ENCODE assay signal across 15 cellular contexts in genomic region chr5:64831996-64832395, GRCh38.
A peak's percentile ranks its signal among the peaks of the same experiment; 100 is the strongest.
DNase-seq lines count a peak whose midpoint lies in the region; ATAC-seq, FAIRE-seq and TF ChIP-seq lines count a peak whose summit lies in the region.
"Had no signal": no experiment of that assay in that cellular context is flagged by ENCODE, and none has a peak within 500 bp of the region (broad histone marks: within the 10 kb centered on the region; RNA-seq: fewer than 3 reads in every experiment).

No MANE protein-coding gene starts in this region.

- H3K9me2 ChIP-seq in GM23248 (ENCODE audit: insufficient read depth): no peaks in the 10 kb centered on the region

- SMC1A ChIA-PET in GM12878 (lab: Charles Lee; ENCODE audit: uncharacterized antibody, unreplicated experiment): interaction anchor here (0.7 to 1.3 kb wide), 3 partner anchors 16 to 651 kb away, joined by 3 to 4 read pairs (median 3); no protein-coding TSS in a partner anchor

- H3F3A ChIP-seq in GM23248 (ENCODE audit: insufficient read depth): no peaks in the 10 kb centered on the region

- no peak for TF ChIP-seq POLR2A in GM12878 (IDR thresholded peaks at IDR 0.05; ENCODE audit: low read depth, low read length)

- no TSS peak for BruUV-seq in GM12878 (replicated peaks; lab: Mats Ljungman, UMichigan)

- H3K9me3 ChIP-seq in GM23248 (ENCODE audit: low read depth) (no peaks in the 10 kb centered on the region), GM12878 (replicated peaks; ENCODE audit: control insufficient read depth, insufficient read depth, low read length) (no peaks in the 10 kb centered on the region; the same call in 2 of the 3 replicates), kidney (ENCODE audit: control insufficient read depth in 1 of 2, low read length in 2 of 2) (no peaks in the 10 kb centered on the region)
- H3K9me3 ChIP-seq: BLaER1 treated with 17β-estradiol and CSF1 and Interleukin-3, amounts not matched to agents 10 nM and 100 nM had no signal

- H4K20me1 ChIP-seq in GM23248 (ENCODE audit: insufficient read depth) (no peaks in the 10 kb centered on the region), GM12878 (ENCODE audit: control insufficient read depth, insufficient read depth) (no peaks in the 10 kb centered on the region)
- H4K20me1 ChIP-seq: BLaER1 treated with 17β-estradiol and CSF1 and Interleukin-3, amounts not matched to agents 10 nM and 100 nM had no signal

- H3K4me1 ChIP-seq in GM23248 (ENCODE audit: insufficient read depth): no peaks in the 10 kb centered on the region; the same call in 1 of the 2 replicates
- H3K4me1 ChIP-seq in GM12878 (ENCODE audit: control insufficient read depth, insufficient read depth, low read length): no peaks in the 10 kb centered on the region
- no peaks in the 10 kb centered on the region for H3K4me1 ChIP-seq in kidney (ENCODE audit: control insufficient read depth in 1 of 2, insufficient read depth in 1 of 2, low read depth in 1 of 2, low read length in 2 of 2)

- WGBS in GM23248 (ENCODE audit: low coverage in 1 of 2, low lambda C conversion rate in 2 of 2, missing lambda C conversion rate in 2 of 2), 2 experiments: 93 to 98% methylated on average over 1 of the region's 1 CpG
- WGBS in GM12878 (ENCODE audit: insufficient coverage, insufficient replicate concordance, low lambda C conversion rate, missing lambda C conversion rate): 100% methylated on average over 1 of the region's 1 CpG

- no peak for TF ChIP-seq CTCF in GM12878 (IDR thresholded peaks at IDR 0.05 in 2 of 3, conservative IDR thresholded peaks at IDR 0.05 in 1 of 3; ENCODE audit: control insufficient read depth in 2 of 3, extremely low read depth in 1 of 3, insufficient read depth in 1 of 3, low read depth in 3 of 3, low read length in 3 of 3)
- TF ChIP-seq CTCF in kidney (IDR thresholded peaks at IDR 0.05; ENCODE audit: borderline replicate concordance, extremely low read depth, insufficient read depth): no peak

- POLR2A ChIA-PET in GM12878 (lab: Charles Lee): no interaction called here

- no peak overlapping the region for H3K4me2 ChIP-seq in GM23248 (ENCODE audit: unreplicated experiment)
- H3K4me2 ChIP-seq in GM12878 (ENCODE audit: control insufficient read depth, insufficient read depth): no peak overlapping the region
- H3K4me2 ChIP-seq: BLaER1 treated with 17β-estradiol and CSF1 and Interleukin-3, amounts not matched to agents 10 nM and 100 nM had no signal

- peak; percentile 14 for DNase-seq in GM23248
- DNase-seq in GM12878 (ENCODE audit: low read depth, low spot score): no peak
- peak; percentile 49 for DNase-seq in fibroblast of peridontal ligament (ENCODE audit: extremely low read depth)
- no peak for DNase-seq in kidney
- DNase-seq in G401 (ENCODE audit: low spot score): no peak
- DNase-seq in SHP77 treated with DMSO at 0.1 percent for 48 hours (lab: John Stamatoyannopoulos, UW): no peak
- DNase-seq in COLO668 (lab: John Stamatoyannopoulos, UW; ENCODE audit: unreplicated experiment): no peak
- DNase-seq: Calu3; CD4-positive, CD25-positive, alpha-beta regulatory T cell; DMS79; GDM1; KG1 had no signal

- in situ Hi-C loops in GM23248 (cut with MboI) (no loop called here), GM12878 (cut with MboI) (no loop called here), G401 (cut with HindIII; ENCODE audit: low sequenced_read_pairs) (no loop called here)

- H3K36me3 ChIP-seq in GM23248 (ENCODE audit: low read depth) (no peaks in the 10 kb centered on the region), GM12878 (ENCODE audit: control insufficient read depth in 2 of 2, insufficient read depth in 2 of 2, low read length in 1 of 2) (no peaks in the 10 kb centered on the region; a peak in 1 of 4 replicates), kidney (ENCODE audit: control insufficient read depth in 1 of 2, insufficient read depth in 2 of 2, low read length in 2 of 2) (no peaks in the 10 kb centered on the region)

- H2AFZ ChIP-seq in GM23248 (no peak overlapping the region), GM12878 (ENCODE audit: control insufficient read depth, low read depth, low read length) (no peak overlapping the region)

- no peak for TF ChIP-seq EP300 in GM12878 (IDR thresholded peaks at IDR 0.05; ENCODE audit: borderline replicate concordance in 1 of 2, control insufficient read depth in 1 of 2, low read depth in 2 of 2, low read length in 2 of 2)

- RAD21 ChIA-PET in GM12878 (lab: Charles Lee; ENCODE audit: unreplicated experiment): no interaction called here

- H3K27ac ChIP-seq in GM23248 (no peak overlapping the region), GM12878 (ENCODE audit: control insufficient read depth, insufficient read depth) (no peak overlapping the region), kidney (ENCODE audit: low read depth in 2 of 2, low read length in 2 of 2) (no peak overlapping the region)
- H3K27ac ChIP-seq: BLaER1 treated with 17β-estradiol and CSF1 and Interleukin-3, amounts not matched to agents 10 nM and 100 nM had no signal

- intact Hi-C loops in GM12878 (cut with micrococcal nuclease; ENCODE audit: unreplicated experiment): no loop called here
- intact Hi-C loops in kidney (cut with DNase I): no loop called here

- TF ChIP-seq RAD21 in GM12878 (IDR thresholded peaks at IDR 0.05; ENCODE audit: insufficient read depth, low read depth, low read length): no peak

- H3K79me2 ChIP-seq in GM23248 (ENCODE audit: insufficient read depth) (no peaks in the 10 kb centered on the region), GM12878 (ENCODE audit: control insufficient read depth, insufficient read depth, low read length) (no peaks in the 10 kb centered on the region)

- H3K27me3 ChIP-seq in GM23248 (replicated peaks; ENCODE audit: insufficient read depth): no peaks in the 10 kb centered on the region
- H3K27me3 ChIP-seq in GM12878 (replicated peaks in 1 of 2; ENCODE audit: control insufficient read depth in 2 of 2, insufficient read depth in 2 of 2, low read length in 1 of 2): no peaks in the 10 kb centered on the region
- H3K27me3 ChIP-seq: BLaER1 treated with 17β-estradiol and CSF1 and Interleukin-3, amounts not matched to agents 10 nM and 100 nM had no signal

- CTCF ChIA-PET in GM12878 (lab: Yijun Ruan, JAX): interaction anchor here (0.9 kb wide), 1 partner anchor 20 kb away, joined by 3 read pairs; no protein-coding TSS in a partner anchor

- FAIRE-seq in GM12878 (lab: Jason Lieb, UNC) (peak; percentile 57), kidney (lab: Jason Lieb, UNC) (peak; percentile 59)
- FAIRE-seq: H54 had no signal

- H3K9ac ChIP-seq in GM23248 (no peak overlapping the region), GM12878 (ENCODE audit: control insufficient read depth, insufficient read depth, low read length) (no peak overlapping the region), kidney (ENCODE audit: low read length in 2 of 2) (no peak overlapping the region)
- H3K9ac ChIP-seq: BLaER1 treated with 17β-estradiol and CSF1 and Interleukin-3, amounts not matched to agents 10 nM and 100 nM had no signal

- no peak overlapping the region for H3K4me3 ChIP-seq in GM23248
- no peak overlapping the region for H3K4me3 ChIP-seq in GM12878
- H3K4me3 ChIP-seq in kidney (ENCODE audit: low read length in 2 of 2): no peak overlapping the region
- H3K4me3 ChIP-seq: BLaER1 treated with 17β-estradiol and CSF1 and Interleukin-3, amounts not matched to agents 10 nM and 100 nM had no signal

- ATAC-seq in GM12878: no peak
- no peak for ATAC-seq in HG03342 (IDR thresholded peaks at IDR 0.05; ENCODE audit: unreplicated experiment)

TF ChIP-seq in GM12878, 131 proteins besides CTCF, POLR2A, EP300 and RAD21 (continues in another document):
- TF ChIP-seq BCL11A (IDR thresholded peaks at IDR 0.05; ENCODE audit: low read depth, low read length): no peak
- TF ChIP-seq ZNF274 (IDR thresholded peaks at IDR 0.05; ENCODE audit: insufficient read depth, insufficient read length): no peak
- TF ChIP-seq SREBF1 (IDR thresholded peaks at IDR 0.05; ENCODE audit: low read length): no peak
- no peak for TF ChIP-seq CEBPZ (IDR thresholded peaks at IDR 0.05; ENCODE audit: low read depth, low read length)
- no peak for TF ChIP-seq NBN (IDR thresholded peaks at IDR 0.05)
- no peak for TF ChIP-seq SMARCA5 (IDR thresholded peaks at IDR 0.05)
- no peak for TF ChIP-seq SMAD1 (IDR thresholded peaks at IDR 0.05; ENCODE audit: low read depth, partially characterized antibody)

Comparison
In these comparisons a context has a peak if more than half of its experiments do, and no peak if none do; other contexts are left out.
1. DNase-seq: peak in GM23248 (single experiment) and fibroblast of peridontal ligament (single experiment); none in GM12878 (single experiment), kidney (single experiment), G401 (single experiment), SHP77 treated with DMSO at 0.1 percent for 48 hours (single experiment) and COLO668 (single experiment).